Comparison of ENCODE assay signal across 14 cellular contexts in the genomic region with DNA sequence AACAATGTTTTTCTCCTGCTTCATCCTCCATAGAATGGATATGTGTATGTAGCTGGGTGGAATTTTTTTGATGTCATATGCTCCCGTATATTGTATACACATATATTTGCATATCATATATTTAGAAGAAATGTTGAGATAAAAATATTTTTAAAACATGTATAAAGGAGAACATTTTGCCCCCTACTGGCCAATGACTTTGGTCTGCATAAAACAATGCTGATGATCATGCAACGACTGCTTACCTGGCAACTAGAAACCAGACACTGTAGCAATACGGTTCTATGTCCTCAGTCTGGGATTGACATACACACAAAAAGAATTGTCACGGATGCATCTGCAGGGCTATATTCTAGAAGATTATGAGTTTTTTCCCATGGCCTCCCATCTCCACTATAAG.
DNase-seq lines count a peak whose midpoint lies in the region; ATAC-seq and TF ChIP-seq lines count a peak whose summit lies in the region.
"Had no signal": no experiment of that assay in that cellular context is flagged by ENCODE, and none has a peak within 500 bp of the region (broad histone marks: within the 10 kb centered on the region; RNA-seq: fewer than 3 reads in every experiment).

No MANE protein-coding gene starts in this region.

- CTCF ChIA-PET in PC-3 (lab: Charles Lee): no interaction called here

- H3K9me2 ChIP-seq in PC-3 (replicated peaks; ENCODE audit: low read length): no peaks in the 10 kb centered on the region

- TF ChIP-seq CTCF in PC-3 (conservative IDR thresholded peaks at IDR 0.05; ENCODE audit: low read depth, low read length) (peak; percentile 66), epithelial cell of esophagus (IDR thresholded peaks at IDR 0.05; ENCODE audit: insufficient read depth, low read depth, low read length, missing control alignments) (peak; percentile 32), retinal pigment epithelial cell (conservative IDR thresholded peaks at IDR 0.05; ENCODE audit: low read depth, low read length) (peak; percentile 61)

- DNase-seq in NCI-H748 (lab: John Stamatoyannopoulos, UW; ENCODE audit: unreplicated experiment) (peak; percentile 25), NCI-H748 treated with DMSO at 0.1 percent for 48 hours (lab: John Stamatoyannopoulos, UW) (no peak), PC-3 (peak; percentile 48), epithelial cell of esophagus (ENCODE audit: low read depth) (peak; percentile 25), retinal pigment epithelial cell (ENCODE audit: low read depth) (no peak), KG1 (lab: John Stamatoyannopoulos, UW) (no peak)
- no peak for DNase-seq in activated naive CD4-positive, alpha-beta T cell treated with Interleukin-2 at 50 U/mL for 16 hours
- no peak for DNase-seq in effector memory CD4-positive, alpha-beta T cell
- DNase-seq: activated CD4-positive, alpha-beta T cell treated with anti-CD3 and anti-CD28 coated beads, Interleukin-2, amount 50 U/mL, for 4 hours; activated effector memory CD4-positive, alpha-beta T cell treated with anti-CD3 and anti-CD28 coated beads, Interleukin-2, amount 50 U/mL, for 16 hours; left colon; NCI-H524 treated with DMSO at 0.1 percent for 48 hours; trophoblast cell had no signal

- H3K4me3 ChIP-seq in PC-3 (ENCODE audit: low read length) (no peak overlapping the region), epithelial cell of esophagus (ENCODE audit: low read length) (no peak overlapping the region), retinal pigment epithelial cell (ENCODE audit: low read length) (no peak overlapping the region)
- H3K4me3 ChIP-seq in effector memory CD4-positive, alpha-beta T cell (ENCODE audit: insufficient read depth, low read depth, low read length, poor library complexity, severe bottlenecking): no peak overlapping the region

- POLR2A ChIA-PET in PC-3 (lab: Charles Lee; ENCODE audit: unreplicated experiment): no interaction called here

- intact Hi-C loops in PC-3 (cut with micrococcal nuclease): loop anchor here (1.0 kb wide), 1 partner anchor 199 kb away; no protein-coding TSS in a partner anchor

- no peaks in the 10 kb centered on the region for H3K36me3 ChIP-seq in PC-3 (ENCODE audit: low read depth, low read length)
- no peaks in the 10 kb centered on the region for H3K36me3 ChIP-seq in effector memory CD4-positive, alpha-beta T cell (ENCODE audit: control insufficient read depth, insufficient read depth, low read length)
- H3K36me3 ChIP-seq: neutrophil had no signal

- no peaks in the 10 kb centered on the region for H3K4me1 ChIP-seq in PC-3 (ENCODE audit: insufficient read depth, low read length)
- no peaks in the 10 kb centered on the region for H3K4me1 ChIP-seq in effector memory CD4-positive, alpha-beta T cell (ENCODE audit: control insufficient read depth, insufficient read depth, low read length, poor library complexity, severe bottlenecking)

- H3K4me2 ChIP-seq in PC-3 (ENCODE audit: low read length): no peak overlapping the region

- no peaks in the 10 kb centered on the region for H3K9me3 ChIP-seq in PC-3 (ENCODE audit: low read length)
- no peaks in the 10 kb centered on the region for H3K9me3 ChIP-seq in effector memory CD4-positive, alpha-beta T cell (ENCODE audit: control insufficient read depth, low read length)
- H3K9me3 ChIP-seq: neutrophil had no signal

- H3K27me3 ChIP-seq in PC-3 (ENCODE audit: low read length): no peaks in the 10 kb centered on the region
- no peaks in the 10 kb centered on the region for H3K27me3 ChIP-seq in effector memory CD4-positive, alpha-beta T cell (replicated peaks; ENCODE audit: control insufficient read depth, insufficient read depth, low read length, poor library complexity, severe bottlenecking)
- H3K27me3 ChIP-seq: neutrophil had no signal

- no peaks in the 10 kb centered on the region for H3F3A ChIP-seq in PC-3 (ENCODE audit: low read length, unreplicated experiment)

- H3K79me2 ChIP-seq in PC-3 (ENCODE audit: low read length): no peaks in the 10 kb centered on the region

- H3K9ac ChIP-seq in PC-3 (ENCODE audit: low read length): no peak overlapping the region

- H2AFZ ChIP-seq in PC-3 (ENCODE audit: low read length): no peak overlapping the region

- no TSS peak for BruUV-seq in PC-3 (replicated peaks; lab: Mats Ljungman, UMichigan)

- peak; percentile 51 for ATAC-seq in PC-3
- ATAC-seq: left colon had no signal

- H3K27ac ChIP-seq in PC-3 (ENCODE audit: low read length): no peak overlapping the region
- H3K27ac ChIP-seq in effector memory CD4-positive, alpha-beta T cell (ENCODE audit: insufficient read depth, low read length, poor library complexity, severe bottlenecking): no peak overlapping the region
- H3K27ac ChIP-seq: neutrophil had no signal

- H4K20me1 ChIP-seq in PC-3 (ENCODE audit: low read length): no peaks in the 10 kb centered on the region

Comparison
In these comparisons a context has a peak if more than half of its experiments do, and no peak if none do; other contexts are left out.
1. DNase-seq: peak in NCI-H748 (single experiment), PC-3 (single experiment) and epithelial cell of esophagus (single experiment); none in NCI-H748 treated with DMSO at 0.1 percent for 48 hours (single experiment), retinal pigment epithelial cell (single experiment), activated naive CD4-positive, alpha-beta T cell treated with Interleukin-2 at 50 U/mL for 16 hours (single experiment), effector memory CD4-positive, alpha-beta T cell (0 of 3) and KG1 (single experiment).
2. Peak in every context shown above with its lines, with median percentiles within 50 percentile points of each other: CTCF ChIP-seq.